ENCODE assay signal across 20 cellular contexts in the genomic region with DNA sequence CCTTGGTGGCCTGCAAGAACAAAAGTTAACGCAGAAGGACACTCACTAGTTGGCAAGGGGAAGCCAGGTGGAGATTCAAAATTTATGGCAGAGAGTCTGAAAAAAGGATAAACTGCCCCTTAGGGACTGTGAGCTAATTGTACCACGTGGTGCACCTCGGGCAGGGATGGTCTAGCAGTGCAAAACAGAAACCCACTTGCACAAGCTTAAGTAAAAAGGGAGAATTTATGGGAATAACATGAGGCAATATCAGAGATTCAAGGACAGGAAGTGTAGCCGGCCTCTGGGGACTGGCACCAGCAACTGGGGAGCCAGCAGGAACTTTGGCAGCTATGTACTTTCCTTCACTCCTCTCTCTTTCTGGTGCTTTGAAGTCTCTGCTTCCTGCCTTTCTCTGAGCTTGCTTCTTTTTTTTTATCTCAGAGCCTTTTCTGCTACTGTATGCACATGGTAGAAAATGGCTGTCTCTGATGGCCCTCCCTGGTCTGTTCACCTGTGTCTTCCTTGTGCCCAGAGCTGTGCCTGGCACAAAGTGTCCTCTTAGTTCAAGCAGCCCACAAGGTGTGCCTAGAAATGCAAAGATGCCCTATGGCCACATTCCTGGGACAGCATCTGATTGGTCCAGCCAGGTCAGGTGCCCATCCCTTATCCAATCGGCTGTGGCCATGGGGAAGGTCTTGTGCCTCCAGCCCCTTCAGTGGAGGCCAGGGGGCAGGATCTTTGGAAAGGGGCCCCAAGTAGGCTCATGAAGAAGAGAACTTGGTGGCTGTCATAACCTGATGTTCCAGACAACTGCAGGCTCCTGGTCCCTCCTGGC.
DNase-seq lines count a peak whose midpoint lies in the region; ATAC-seq and FAIRE-seq lines count a peak whose summit lies in the region.
"Had no signal": no experiment of that assay in that cellular context is flagged by ENCODE, and none has a peak within 500 bp of the region (broad histone marks: within the 10 kb centered on the region; RNA-seq: fewer than 3 reads in every experiment).

No MANE protein-coding gene starts in this region.

- no peak for ATAC-seq in activated CD4-positive, alpha-beta T cell treated with anti-CD3 and anti-CD28 coated beads for 36 hours
- ATAC-seq: GM23338 had no signal

- H3K27me3 Mint-ChIP-seq in activated CD4-positive, alpha-beta T cell treated with anti-CD3 and anti-CD28 coated beads for 36 hours = no peaks in the 10 kb centered on the region

- H3K9me3 Mint-ChIP-seq in activated CD4-positive, alpha-beta T cell treated with anti-CD3 and anti-CD28 coated beads for 36 hours (ENCODE audit: low read depth) = no peaks in the 10 kb centered on the region
- H3K9me3 Mint-ChIP-seq: activated CD4-positive, alpha-beta memory T cell treated with anti-CD3 and anti-CD28 coated beads, Interleukin-2, amount 10 ng/mL, durations not matched to agents 7 days and 5 days; activated T-cell treated with anti-CD3 and anti-CD28 coated beads, Interleukin-2, amount 50 U/mL, for 24 hours; GM23338 had no signal

- intact Hi-C loops in posterior vena cava (cut with DNase I) = no loop called here
- intact Hi-C loops in activated CD4-positive, alpha-beta T cell treated with anti-CD3 and anti-CD28 coated beads for 36 hours (cut with DNase I, micrococcal nuclease) = loop anchor here in 1 of 2 experiments (10.0 kb wide), 1 partner anchor 651 kb away; no protein-coding TSS in a partner anchor

- H3K4me1 Mint-ChIP-seq in activated CD4-positive, alpha-beta T cell treated with anti-CD3 and anti-CD28 coated beads for 36 hours = peaks cover 23% of the 10 kb centered on the region

- in situ Hi-C loops in SK-MEL-5 (cut with HindIII; ENCODE audit: low pct_unique_long_range_greater_than_20kb, low sequenced_read_pairs) = no loop called here

- DNase-seq in NCI-H524 (lab: John Stamatoyannopoulos, UW) (peak; percentile 7 to 17), NCI-H524 treated with DMSO at 0.1 percent for 48 hours (lab: John Stamatoyannopoulos, UW) (no peak), GM18507 (ENCODE audit: extremely low spot score, insufficient read length, low read depth) (no peak), SK-MEL-5 (ENCODE audit: low read depth, low spot score) (peak; percentile 1), left kidney (ENCODE audit: low read depth, low spot score) (peak; percentile 13), NCI-H510A treated with DMSO at 0.1 percent for 48 hours (lab: John Stamatoyannopoulos, UW) (no peak), posterior vena cava (ENCODE audit: low spot score) (no peak)
- DNase-seq in activated CD4-positive, alpha-beta T cell treated with anti-CD3 and anti-CD28 coated beads for 36 hours = no peak
- DNase-seq: activated CD4-positive, alpha-beta memory T cell treated with anti-CD3 and anti-CD28 coated beads, Interleukin-2, amount 10 ng/mL, durations not matched to agents 7 days and 5 days; activated naive CD4-positive, alpha-beta T cell treated with anti-CD3 and anti-CD28 coated beads, Interleukin-2, amount 50 U/mL, for 16 hours; activated T-cell treated with anti-CD3 and anti-CD28 coated beads, Interleukin-2, amount 50 U/mL, for 24 hours; dermis blood vessel endothelial cell; foreskin melanocyte; MM.1S; NCI-H2029; NCI-H774 had no signal

- H3K36me3 Mint-ChIP-seq in activated CD4-positive, alpha-beta T cell treated with anti-CD3 and anti-CD28 coated beads for 36 hours (ENCODE audit: low read depth) = no peaks in the 10 kb centered on the region
- H3K36me3 Mint-ChIP-seq: brain had no signal

- peak; percentile 72 for FAIRE-seq in GM18507 (lab: Jason Lieb, UNC)
- FAIRE-seq: A204.1 had no signal

- H3K27ac Mint-ChIP-seq in activated CD4-positive, alpha-beta T cell treated with anti-CD3 and anti-CD28 coated beads for 36 hours = no peak overlapping the region
- H3K27ac Mint-ChIP-seq: activated CD4-positive, alpha-beta memory T cell treated with anti-CD3 and anti-CD28 coated beads, Interleukin-2, amount 10 ng/mL, durations not matched to agents 7 days and 5 days; activated T-cell treated with anti-CD3 and anti-CD28 coated beads, Interleukin-2, amount 50 U/mL, for 24 hours; GM23338; neural progenitor cell had no signal

- H3K4me3 Mint-ChIP-seq in activated CD4-positive, alpha-beta T cell treated with anti-CD3 and anti-CD28 coated beads for 36 hours = no peak overlapping the region
- H3K4me3 Mint-ChIP-seq: activated CD4-positive, alpha-beta memory T cell treated with anti-CD3 and anti-CD28 coated beads, Interleukin-2, amount 10 ng/mL, durations not matched to agents 7 days and 5 days; activated T-cell treated with anti-CD3 and anti-CD28 coated beads, Interleukin-2, amount 50 U/mL, for 24 hours; brain; GM23338; neural progenitor cell had no signal

- CTCF ChIA-PET in activated CD4-positive, alpha-beta T cell treated with anti-CD3 and anti-CD28 coated beads for 36 hours (lab: Charles Lee) = no interaction called here

- POLR2A ChIA-PET in activated CD4-positive, alpha-beta T cell treated with anti-CD3 and anti-CD28 coated beads for 36 hours (lab: Charles Lee) = no interaction called here

Comparison
In these comparisons a context has a peak if more than half of its experiments do, and no peak if none do; other contexts are left out.
1. DNase-seq: peak in NCI-H524 (2 of 2), SK-MEL-5 (single experiment) and left kidney (single experiment); none in NCI-H524 treated with DMSO at 0.1 percent for 48 hours (single experiment), GM18507 (single experiment), NCI-H510A treated with DMSO at 0.1 percent for 48 hours (single experiment), posterior vena cava (single experiment) and activated CD4-positive, alpha-beta T cell treated with anti-CD3 and anti-CD28 coated beads for 36 hours (single experiment).